Comparison of ENCODE assay signal across 15 cellular contexts in genomic region chr17:2388020-2388704, GRCh38. TPM values are rescaled to one million over a fixed set of nuclear protein-coding genes. Genes with fewer than 3 reads are reported as not detected.
A peak's percentile ranks its signal among the peaks of the same experiment; 100 is the strongest.
DNase-seq lines count a peak whose midpoint lies in the region; ATAC-seq and TF ChIP-seq lines count a peak whose summit lies in the region.
"Had no signal": no experiment of that assay in that cellular context is flagged by ENCODE, and none has a peak within 500 bp of the region (broad histone marks: within the 10 kb centered on the region; RNA-seq: fewer than 3 reads in every experiment).

No MANE protein-coding gene starts in this region.

- no peak overlapping the region for H2BK15ac ChIP-seq in IMR-90 (ENCODE audit: low read depth, low read length)

- H4K5ac ChIP-seq in IMR-90 (ENCODE audit: low read depth, low read length) = no peak overlapping the region

- H3K9ac ChIP-seq in IMR-90 (ENCODE audit: low read depth, low read length) = no peak overlapping the region

- POLR2A ChIA-PET in CD8-positive, alpha-beta T cell (lab: Charles Lee) = no interaction called here
- POLR2A ChIA-PET in IMR-90 (lab: Charles Lee; ENCODE audit: unreplicated experiment) (no interaction called here), A673 (lab: Charles Lee; ENCODE audit: low non-redundant PET) (no interaction called here)

- no peak overlapping the region for H3K14ac ChIP-seq in IMR-90 (replicated peaks; ENCODE audit: low read depth, low read length)

- H3K36me3 Mint-ChIP-seq in CD8-positive, alpha-beta T cell = peaks cover 32% of the 10 kb centered on the region
- peaks cover 7% of the 10 kb centered on the region for H3K36me3 Mint-ChIP-seq in neural crest cell (ENCODE audit: low read depth)

- H4K91ac ChIP-seq in IMR-90 (ENCODE audit: insufficient read depth, low read depth, low read length) = no peak overlapping the region

- CTCF ChIA-PET in CD8-positive, alpha-beta T cell (lab: Charles Lee) = interaction anchor here (1.5 to 11.9 kb wide), 2 partner anchors 19 to 27 kb away, joined by 4 to 465 read pairs; no protein-coding TSS in a partner anchor
- CTCF ChIA-PET in IMR-90 (lab: Yijun Ruan, JAX) = no interaction called here
- CTCF ChIA-PET in A673 (lab: Charles Lee) = interaction anchor here (1.2 kb wide), 1 partner anchor 28 kb away, joined by 4 read pairs; no protein-coding TSS in a partner anchor

- no peak overlapping the region for H3K4me2 ChIP-seq in IMR-90 (ENCODE audit: low read depth, low read length)

- H2AK5ac ChIP-seq in IMR-90 (ENCODE audit: low read depth, low read length) = 0 out of 2 replicates have a peak overlapping the region, but pooled peaks have one; percentile 33

- no peak overlapping the region for H3K23ac ChIP-seq in IMR-90 (ENCODE audit: low read depth, low read length)

- peaks cover 8% of the 10 kb centered on the region for H3K36me3 ChIP-seq in CD8-positive, alpha-beta T cell (ENCODE audit: insufficient read depth, low read length)
- H3K36me3 ChIP-seq in IMR-90 (ENCODE audit: control insufficient read depth, insufficient read depth, low read length) (peaks cover 30% of the 10 kb centered on the region; the same call in 1 of the 2 replicates), body of pancreas (replicated peaks in 1 of 2; ENCODE audit: insufficient read depth in 1 of 2, low read depth in 2 of 2) (peaks cover 0 to 7% of the 10 kb centered on the region in 2 donors), A673 (ENCODE audit: insufficient read depth, low read length, poor library complexity, severe bottlenecking) (peaks cover 11% of the 10 kb centered on the region)

- no peak overlapping the region for H2BK5ac ChIP-seq in IMR-90 (ENCODE audit: low read depth, low read length, poor library complexity, severe bottlenecking)

- H3K4me3 Mint-ChIP-seq in CD8-positive, alpha-beta T cell = no peak overlapping the region
- peak overlapping the region; percentile 72 for H3K4me3 Mint-ChIP-seq in neural crest cell

- no peaks in the 10 kb centered on the region for H3K27me3 Mint-ChIP-seq in CD8-positive, alpha-beta T cell (ENCODE audit: low read depth)
- peaks cover 7% of the 10 kb centered on the region for H3K27me3 Mint-ChIP-seq in neural crest cell (ENCODE audit: low read depth)

- no peak for TF ChIP-seq RAD21 in IMR-90 (IDR thresholded peaks at IDR 0.05; ENCODE audit: low read length)

- H3K4me1 Mint-ChIP-seq in CD8-positive, alpha-beta T cell (ENCODE audit: low read depth) = peaks cover 30% of the 10 kb centered on the region
- H3K4me1 Mint-ChIP-seq in neural crest cell = peaks cover 67% of the 10 kb centered on the region

- no peak overlapping the region for H3K4ac ChIP-seq in IMR-90 (ENCODE audit: low read depth, low read length)

- H3K27ac Mint-ChIP-seq in CD8-positive, alpha-beta T cell = peak overlapping the region; percentile 76
- H3K27ac Mint-ChIP-seq in neural crest cell (ENCODE audit: unreplicated experiment) = peak overlapping the region; percentile 84

- dilution Hi-C loops in IMR-90 (cut with HindIII; ENCODE audit: low sequenced_read_pairs, unreplicated experiment) = no loop called here

- peaks cover 5% of the 10 kb centered on the region; the same call in 1 of the 2 replicates for H3K9me1 ChIP-seq in IMR-90 (ENCODE audit: insufficient read depth, low read length)

- in situ Hi-C loops in IMR-90 (cut with MboI; ENCODE audit: low sequenced_read_pairs) = no loop called here
- in situ Hi-C loops in ACHN (cut with HindIII; ENCODE audit: low pct_ligation_motif_present, low pct_unique_long_range_greater_than_20kb, low sequenced_read_pairs) = no loop called here

- H3K9me3 ChIP-seq in CD8-positive, alpha-beta T cell (ENCODE audit: low read length) = no peaks in the 10 kb centered on the region
- H3K9me3 ChIP-seq in IMR-90 (ENCODE audit: control insufficient read depth, insufficient read depth, low read length) (no peaks in the 10 kb centered on the region), body of pancreas (no peaks in the 10 kb centered on the region), A673 (ENCODE audit: low read depth, low read length, poor library complexity, severe bottlenecking) (no peaks in the 10 kb centered on the region)
- H3K9me3 ChIP-seq: heart left ventricle, MG63, right atrium auricular region, upper lobe of left lung had no signal

- no peak for DNase-seq in CD8-positive, alpha-beta T cell
- no peak for DNase-seq in IMR-90
- no peak for DNase-seq in body of pancreas
- DNase-seq in neural crest cell (ENCODE audit: low read depth, low spot score) = no peak
- DNase-seq in A673 (ENCODE audit: low spot score) = no peak
- no peak for DNase-seq in ACHN
- no peak for DNase-seq in foreskin keratinocyte
- DNase-seq in DMS153 (lab: John Stamatoyannopoulos, UW) = no peak
- DNase-seq: activated naive CD4-positive, alpha-beta T cell treated with anti-CD3 and anti-CD28 coated beads, Interleukin-2, amount 50 U/mL, for 16 hours; GF-D8; MG63; NCI-H345 had no signal

- no peak for TF ChIP-seq POLR2A in IMR-90 (IDR thresholded peaks at IDR 0.05; ENCODE audit: low read depth, low read length)
- TF ChIP-seq POLR2A in body of pancreas (IDR thresholded peaks at IDR 0.05) = no peak

- no peaks in the 10 kb centered on the region for H3K9me3 Mint-ChIP-seq in CD8-positive, alpha-beta T cell
- H3K9me3 Mint-ChIP-seq in neural crest cell = no peaks in the 10 kb centered on the region

- BruUV-seq in IMR-90 (replicated peaks; lab: Mats Ljungman, UMichigan) (no TSS peak), A673 (replicated peaks; lab: Mats Ljungman, UMichigan) (no TSS peak)

- WGBS in IMR-90 (ENCODE audit: extremely low coverage in 2 of 2, insufficient read length in 1 of 2), 2 experiments = 80% methylated on average over 20 of the region's 22 CpGs; no CpG with 5 or more reads in 1 of the 2 experiments
- WGBS in body of pancreas, 2 donors = 92 to 94% methylated on average over 22 of the region's 22 CpGs

- intact Hi-C loops in CD8-positive, alpha-beta T cell (cut with DNase I, micrococcal nuclease) = no loop called here
- intact Hi-C loops in IMR-90 (cut with micrococcal nuclease) (no loop called here), body of pancreas (cut with DNase I) (no loop called here), A673 (cut with micrococcal nuclease; ENCODE audit: unreplicated experiment) (loop anchor here (10.0 kb wide), 1 partner anchor 297 kb away; no protein-coding TSS in a partner anchor)

- no peak overlapping the region for H3K56ac ChIP-seq in IMR-90 (ENCODE audit: extremely low read depth, insufficient read depth, low read length)

- H3K4me3 ChIP-seq in CD8-positive, alpha-beta T cell (ENCODE audit: low read depth, low read length) = no peak overlapping the region
- H3K4me3 ChIP-seq in IMR-90 (ENCODE audit: insufficient read depth, low read depth, low read length) (no peak overlapping the region), body of pancreas (no peak overlapping the region), A673 (ENCODE audit: low read depth, low read length, poor library complexity, severe bottlenecking) (no peak overlapping the region)
- H3K4me3 ChIP-seq: heart left ventricle, MG63, right atrium auricular region, upper lobe of left lung had no signal

- peaks cover 22% of the 10 kb centered on the region for H3K4me1 ChIP-seq in CD8-positive, alpha-beta T cell (ENCODE audit: insufficient read depth, low read length)
- H3K4me1 ChIP-seq in IMR-90 (ENCODE audit: control insufficient read depth, insufficient read depth, low read length) (peaks cover 9% of the 10 kb centered on the region), body of pancreas (peaks cover 25% of the 10 kb centered on the region), A673 (ENCODE audit: insufficient read depth, low read length, poor library complexity, severe bottlenecking) (peaks cover 9% of the 10 kb centered on the region), foreskin keratinocyte (no peaks in the 10 kb centered on the region)

- H3K27ac ChIP-seq in CD8-positive, alpha-beta T cell (ENCODE audit: low read depth, low read length) = no peak overlapping the region
- H3K27ac ChIP-seq in IMR-90 (ENCODE audit: insufficient read depth, low read length) (no peak overlapping the region), body of pancreas (peak overlapping the region in 3 of 4 donors; percentile 21 to 48 (median 22)), A673 (ENCODE audit: low read depth, low read length, poor library complexity, severe bottlenecking) (no peak overlapping the region), foreskin keratinocyte (no peak overlapping the region)
- H3K27ac ChIP-seq: right atrium auricular region, upper lobe of left lung had no signal

- no peak overlapping the region for H4K8ac ChIP-seq in IMR-90 (ENCODE audit: low read depth in 2 of 2, low read length in 2 of 2)

- H2BK20ac ChIP-seq in IMR-90 (ENCODE audit: low read depth, low read length) = no peak overlapping the region

- no peak overlapping the region for H2AFZ ChIP-seq in IMR-90 (replicated peaks; ENCODE audit: low read length, poor library complexity)

- no peak for TF ChIP-seq CTCF in CD8-positive, alpha-beta T cell (IDR thresholded peaks at IDR 0.05)
- TF ChIP-seq CTCF in IMR-90 (conservative IDR thresholded peaks at IDR 0.05; ENCODE audit: low read depth, low read length) = no peak
- TF ChIP-seq CTCF in body of pancreas (IDR thresholded peaks at IDR 0.05) = no peak
- no peak for TF ChIP-seq CTCF in neural crest cell (conservative IDR thresholded peaks at IDR 0.05)
- no peak for TF ChIP-seq CTCF in A673 (conservative IDR thresholded peaks at IDR 0.05; ENCODE audit: low read depth, low read length)
- TF ChIP-seq CTCF in foreskin keratinocyte (conservative IDR thresholded peaks at IDR 0.05) = no peak

- H2BK120ac ChIP-seq in IMR-90 (ENCODE audit: low read depth, low read length) = no peak overlapping the region

- H3K18ac ChIP-seq in IMR-90 (ENCODE audit: low read depth, low read length) = no peak overlapping the region

- peaks cover 32% of the 10 kb centered on the region for H4K20me1 ChIP-seq in IMR-90 (ENCODE audit: insufficient read depth, low read length)

- H3K79me1 ChIP-seq in IMR-90 (ENCODE audit: low read depth in 1 of 2, low read length in 2 of 2) = peaks cover 14 to 45% of the 10 kb centered on the region in 2 experiments

- H2AK9ac ChIP-seq in IMR-90 (replicated peaks; ENCODE audit: low read depth, low read length, poor library complexity) = no peak overlapping the region

- no peaks in the 10 kb centered on the region for H3K27me3 ChIP-seq in CD8-positive, alpha-beta T cell (ENCODE audit: insufficient read depth, low read length)
- no peaks in the 10 kb centered on the region for H3K27me3 ChIP-seq in IMR-90 (ENCODE audit: control insufficient read depth, insufficient read depth, low read length)
- no peaks in the 10 kb centered on the region for H3K27me3 ChIP-seq in body of pancreas
- H3K27me3 ChIP-seq in A673 (replicated peaks; ENCODE audit: insufficient read depth, low read depth, low read length, poor library complexity) = no peaks in the 10 kb centered on the region
- no peaks in the 10 kb centered on the region for H3K27me3 ChIP-seq in foreskin keratinocyte
- H3K27me3 ChIP-seq: heart left ventricle, MG63, right atrium auricular region, upper lobe of left lung had no signal

- no peak for ATAC-seq in CD8-positive, alpha-beta T cell
- ATAC-seq in IMR-90 (ENCODE audit: low read depth) (no peak), body of pancreas (no peak), foreskin keratinocyte (no peak)
- ATAC-seq: heart left ventricle had no signal

RNA-seq across cellular contexts. Expression of gene MNT, which starts 12.7 kb away (rescaled TPM):
- 100 to 1,000 TPM; 105 to 114 TPM for total RNA-seq in CD8-positive, alpha-beta T cell
- 1.4 and 1.9 TPM in 2 replicates for total RNA-seq in IMR-90 (2012; rRNA removed)
- polyA plus RNA-seq in IMR-90 (2012; rRNA removed) = 8.3 and 9.4 TPM in 2 replicates
- 7.6 and 9.5 TPM in 2 replicates for polyA plus RNA-seq in IMR-90 (2012; cell fraction: cytosol; rRNA removed)
- 48.6 and 60.0 TPM in 2 replicates for polyA plus RNA-seq in IMR-90 (2012; cell fraction: nucleus; rRNA removed; ENCODE audit: low replicate concordance)
- 10 to 100 TPM in 1 of 2 donors, 1 to 10 TPM in 1; 5.4 to 12.2 TPM for total RNA-seq in body of pancreas
- 24.7 and 26.9 TPM in 2 replicates for total RNA-seq in neural crest cell
- total RNA-seq in A673 (2021) = 32.1 and 33.4 TPM in 2 replicates
- total RNA-seq in foreskin keratinocyte = 5.3 and 5.9 TPM in 2 replicates
- 4.5 and 4.7 TPM in 2 replicates for polyA plus RNA-seq in foreskin keratinocyte

RNA-seq across cellular contexts. Expression of gene SGSM2, which starts 50.9 kb away (rescaled TPM):
- total RNA-seq in CD8-positive, alpha-beta T cell = 100 to 1,000 TPM; 176 to 189 TPM
- total RNA-seq in IMR-90 (2012; rRNA removed) = 12.2 and 13.6 TPM in 2 replicates
- polyA plus RNA-seq in IMR-90 (2012; rRNA removed) = 79.6 and 81.2 TPM in 2 replicates
- polyA plus RNA-seq in IMR-90 (2012; cell fraction: cytosol; rRNA removed) = 30.9 and 35.6 TPM in 2 replicates
- 390 and 704 TPM in 2 replicates for polyA plus RNA-seq in IMR-90 (2012; cell fraction: nucleus; rRNA removed; ENCODE audit: low replicate concordance)
- total RNA-seq in body of pancreas = 10 to 100 TPM; 32.7 to 77.5 TPM
- 92.1 and 102 TPM in 2 replicates for total RNA-seq in neural crest cell
- 81.2 and 95.0 TPM in 2 replicates for total RNA-seq in A673 (2021)
- total RNA-seq in foreskin keratinocyte = 26.5 and 27.0 TPM in 2 replicates
- 18.7 and 18.8 TPM in 2 replicates for polyA plus RNA-seq in foreskin keratinocyte

RNA-seq across cellular contexts. Expression of gene TSR1, which starts 51.9 kb away (rescaled TPM):
- total RNA-seq in CD8-positive, alpha-beta T cell = 10 to 100 TPM; 36.5 to 39.6 TPM
- total RNA-seq in IMR-90 (2012; rRNA removed) (72.6 and 79.2 TPM in 2 replicates), body of pancreas (10 to 100 TPM; 24.9 to 59.3 TPM), neural crest cell (50.2 and 50.5 TPM in 2 replicates), A673 (2021) (78.9 and 91.0 TPM in 2 replicates), foreskin keratinocyte (48.4 and 55.4 TPM in 2 replicates)
- polyA plus RNA-seq in IMR-90 (2012; rRNA removed) (21.0 and 22.6 TPM in 2 replicates), foreskin keratinocyte (21.6 and 27.8 TPM in 2 replicates)
- polyA plus RNA-seq in IMR-90 (2012; cell fraction: cytosol; rRNA removed) = 7.4 and 11.3 TPM in 2 replicates
- 17.2 and 31.2 TPM in 2 replicates for polyA plus RNA-seq in IMR-90 (2012; cell fraction: nucleus; rRNA removed; ENCODE audit: low replicate concordance)

Comparison
In these comparisons a context has a peak if more than half of its experiments do, and no peak if none do; other contexts are left out.
1. H3K27ac ChIP-seq: peak in body of pancreas (3 of 4); none in CD8-positive, alpha-beta T cell (single experiment), IMR-90 (single experiment), A673 (single experiment) and foreskin keratinocyte (single experiment).